Comparison of ENCODE assay signal across 8 cellular contexts in the genomic region with DNA sequence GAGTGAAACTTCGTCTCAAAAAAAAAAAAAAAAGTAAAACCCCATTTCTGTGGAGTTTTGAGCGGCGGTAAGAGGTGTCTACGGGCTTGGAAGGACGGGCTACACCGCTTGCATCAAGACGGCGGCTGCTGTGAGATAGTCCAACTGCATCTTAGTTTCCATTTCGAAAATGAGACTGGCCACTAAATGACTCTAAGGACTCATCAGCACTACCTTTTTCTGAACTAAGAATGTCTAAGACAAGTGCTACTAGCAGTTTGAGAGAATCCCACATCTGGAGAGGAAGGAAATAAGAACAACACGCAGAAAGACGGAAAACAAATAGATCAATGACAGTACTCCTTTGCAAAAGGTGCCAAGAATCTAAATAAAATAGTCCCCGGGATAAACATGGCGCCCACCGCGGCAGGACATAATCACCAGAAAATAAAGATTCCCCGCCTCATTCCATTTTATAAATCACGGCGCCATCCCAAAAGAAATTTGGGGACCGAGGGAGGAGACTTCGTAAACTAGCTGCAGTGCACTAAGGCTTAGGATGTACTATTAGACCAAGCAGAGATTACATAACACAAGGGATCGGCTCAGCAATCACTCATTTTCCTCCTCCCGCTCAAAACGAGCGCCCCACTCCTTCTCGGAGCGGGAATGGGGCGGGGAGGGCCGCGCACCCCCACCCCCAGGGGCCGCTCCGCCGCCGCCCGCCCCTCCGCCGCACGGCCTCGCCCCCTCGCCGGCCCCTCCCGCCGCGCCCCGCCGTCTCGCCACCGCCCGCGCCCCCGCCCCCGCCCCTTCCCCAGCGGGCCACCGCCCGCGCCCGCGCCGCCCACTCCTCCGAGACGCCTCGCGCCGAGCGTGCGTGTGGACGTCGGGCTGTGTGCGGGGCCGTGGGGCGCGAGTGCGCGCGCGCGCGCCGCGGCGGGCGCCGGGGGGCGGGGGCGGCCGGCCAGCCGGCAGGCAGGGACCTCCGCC. TPM values are rescaled to one million over a fixed set of nuclear protein-coding genes. Genes with fewer than 3 reads are reported as not detected.
DNase-seq lines count a peak whose midpoint lies in the region; ATAC-seq and TF ChIP-seq lines count a peak whose summit lies in the region.

No MANE protein-coding gene starts in this region.

- POLR2A ChIA-PET in BJ (lab: Charles Lee): no interaction called here
- POLR2A ChIA-PET in naive thymus-derived CD8-positive, alpha-beta T cell (lab: Charles Lee): interaction anchor here (0.5 to 3.7 kb wide), 8 partner anchors 9 to 447 kb away, joined by 3 to 39 read pairs (median 4); a partner anchor contains a TSS

- intact Hi-C loops in stomach (cut with DNase I; ENCODE audit: low total_unique reads): no loop called here

- H3K4me1 Mint-ChIP-seq in naive thymus-derived CD8-positive, alpha-beta T cell: peaks cover 10 to 42% (median 32%) of the 10 kb centered on the region in 4 donors

- H3K27ac ChIP-seq in Karpas-422 (ENCODE audit: low read length) (peak overlapping the region; percentile 75), stomach (peak overlapping the region; percentile 87 to 99 (median 99))

- peaks cover 52% of the 10 kb centered on the region for H3K79me2 ChIP-seq in Karpas-422 (ENCODE audit: low read length)

- TF ChIP-seq EP300 in stomach (IDR thresholded peaks at IDR 0.05): no peak

- TF ChIP-seq CTCF in BJ (IDR thresholded peaks at IDR 0.05; ENCODE audit: insufficient read depth, low read depth, low read length) (no peak), GM20000 (IDR thresholded peaks at IDR 0.05; ENCODE audit: extremely low read depth, missing control alignments) (no peak), stomach (IDR thresholded peaks at IDR 0.05) (no peak)

- H3K27me3 ChIP-seq in BJ (ENCODE audit: control insufficient read depth, insufficient read depth, low read length) (no peaks in the 10 kb centered on the region), Karpas-422 (ENCODE audit: low read length) (no peaks in the 10 kb centered on the region), stomach (no peaks in the 10 kb centered on the region)

- TF ChIP-seq POLR2A in stomach (IDR thresholded peaks at IDR 0.05): no peak

- H3K9me3 Mint-ChIP-seq in naive thymus-derived CD8-positive, alpha-beta T cell: peaks cover 0 to 2% (median 0%) of the 10 kb centered on the region in 9 donors

- CTCF ChIA-PET in BJ (lab: Yijun Ruan, JAX): interaction anchor here (1.0 kb wide), 1 partner anchor 10 kb away, joined by 3 read pairs; no protein-coding TSS in a partner anchor

- WGBS in stomach, 5 donors: 0 to 1% (median 1%) methylated on average over 26 to 70 of the region's 87 CpGs

- peak overlapping the region; percentile 68 for H3K9ac ChIP-seq in Karpas-422 (ENCODE audit: low read length)

- H3K27ac Mint-ChIP-seq in naive thymus-derived CD8-positive, alpha-beta T cell: peak overlapping the region; percentile 91 to 98 (median 94)

- no peak overlapping the region for H2AFZ ChIP-seq in Karpas-422 (ENCODE audit: low read length)

- H4K20me1 ChIP-seq in Karpas-422 (ENCODE audit: insufficient read depth, low read depth, low read length): peaks cover 27% of the 10 kb centered on the region

- H3K4me1 ChIP-seq in Karpas-422 (ENCODE audit: low read length) (peaks cover 35% of the 10 kb centered on the region), stomach (peaks cover 24 to 43% (median 33%) of the 10 kb centered on the region in 4 donors)

- H3K9me2 ChIP-seq in Karpas-422 (replicated peaks; ENCODE audit: insufficient read depth, low read length): peaks cover 3% of the 10 kb centered on the region; the same call in 1 of the 2 replicates

- peak overlapping the region; percentile 87 to 96 (median 93) for H3K4me3 Mint-ChIP-seq in naive thymus-derived CD8-positive, alpha-beta T cell

- peaks cover 0 to 6% (median 2%) of the 10 kb centered on the region in 3 donors for H3K36me3 Mint-ChIP-seq in naive thymus-derived CD8-positive, alpha-beta T cell

- peak; percentile 56 for ATAC-seq in naive thymus-derived CD8-positive, alpha-beta T cell

- no peak for DNase-seq in BJ (ENCODE audit: low read depth)
- peak; percentile 88 for DNase-seq in GM20000 (ENCODE audit: low spot score)
- peak; percentile 82 for DNase-seq in Karpas-422
- peak; percentile 87 for DNase-seq in RKO (ENCODE audit: low spot score)
- peak; percentile 61 for DNase-seq in activated T-helper 9 cell treated with anti-CD3 and anti-CD28 coated beads, Interleukin-2, amount 50 U/mL, for 16 hours (ENCODE audit: low read depth)
- peak; percentile 92 for DNase-seq in fibroblast of peridontal ligament (ENCODE audit: extremely low read depth)
- peak; percentile 47 to 79 (median 62) for DNase-seq in naive thymus-derived CD8-positive, alpha-beta T cell
- DNase-seq in stomach: peak; percentile 59

- H3K9me3 ChIP-seq in Karpas-422 (ENCODE audit: low read length) (no peaks in the 10 kb centered on the region), stomach (no peaks in the 10 kb centered on the region)

- peaks cover 7 to 16% (median 13%) of the 10 kb centered on the region in 5 donors for H3K27me3 Mint-ChIP-seq in naive thymus-derived CD8-positive, alpha-beta T cell

- no peaks in the 10 kb centered on the region; the same call in 1 of the 2 replicates for H3K36me3 ChIP-seq in BJ (ENCODE audit: control insufficient read depth, insufficient read depth, low read length)
- peaks cover 15% of the 10 kb centered on the region; the same call in 1 of the 2 replicates for H3K36me3 ChIP-seq in Karpas-422 (ENCODE audit: insufficient read depth, low read length)
- H3K36me3 ChIP-seq in stomach: peaks cover 0 to 4% (median 0%) of the 10 kb centered on the region in 4 donors

- peak overlapping the region; percentile 76 for H3K4me3 ChIP-seq in BJ (ENCODE audit: low read depth, low read length)
- peak overlapping the region; percentile 81 for H3K4me3 ChIP-seq in Karpas-422 (ENCODE audit: low read length)
- H3K4me3 ChIP-seq in stomach: peak overlapping the region; percentile 56 to 60 (median 56)

- peak overlapping the region; percentile 67 for H3K4me2 ChIP-seq in Karpas-422 (ENCODE audit: low read depth, low read length, poor library complexity, severe bottlenecking)

RNA-seq across cellular contexts. Expression of a gene that starts 1.1 kb away (rescaled TPM):
- polyA plus RNA-seq in BJ (2011; rRNA removed): 37.1 and 39.8 TPM in 2 replicates
- 55.2 and 62.7 TPM in 2 replicates for polyA minus RNA-seq in BJ (2011; rRNA and poly(A)+ RNA removed)
- 54.1 and 78.7 TPM in 2 replicates for total RNA-seq in Karpas-422 (2014; rRNA removed; shearing (Covaris generic); ENCODE audit: low replicate concordance)
- total RNA-seq in naive thymus-derived CD8-positive, alpha-beta T cell: 100 to 1,000 TPM; 101 to 112 TPM
- polyA plus RNA-seq in naive thymus-derived CD8-positive, alpha-beta T cell: 1 to 10 TPM; 5.9 to 9.5 (median 9.0) TPM
- total RNA-seq in stomach: 100 to 1,000 TPM in 2 of 5 donors, 10 to 100 TPM in 3; 17.4 to 124 (median 85.8) TPM
- polyA plus RNA-seq in stomach: 10 to 100 TPM in 2 of 3 donors, 1 to 10 TPM in 1; 7.3 to 18.0 (median 12.1) TPM

RNA-seq across cellular contexts. Expression of a gene that starts 53.0 kb away (rescaled TPM):
- polyA plus RNA-seq in BJ (2011; rRNA removed) (0.05 TPM in 1 of 2 replicates, not detected in the other), stomach (10 to 100 TPM; 14.0 to 22.0 (median 21.2) TPM)
- not detected in 2 replicates for polyA minus RNA-seq in BJ (2011; rRNA and poly(A)+ RNA removed)
- 0.22 TPM in 1 of 2 replicates, not detected in the other for total RNA-seq in Karpas-422 (2014; rRNA removed; shearing (Covaris generic); ENCODE audit: low replicate concordance)
- total RNA-seq in naive thymus-derived CD8-positive, alpha-beta T cell: 1 to 10 TPM; 2.6 to 2.7 TPM
- 1 to 10 TPM in 2 of 3 donors, under 1 TPM in 1; 0.08 to 1.3 (median 1.0) TPM for polyA plus RNA-seq in naive thymus-derived CD8-positive, alpha-beta T cell
- 100 to 1,000 TPM in 3 of 5 donors, 10 to 100 TPM in 2; 21.4 to 137 (median 118) TPM for total RNA-seq in stomach

RNA-seq across cellular contexts. Expression of a gene that starts 58.8 kb away (rescaled TPM):
- polyA plus RNA-seq in BJ (2011; rRNA removed) (467 and 468 TPM in 2 replicates), stomach (100 to 1,000 TPM; 314 to 358 (median 329) TPM)
- polyA minus RNA-seq in BJ (2011; rRNA and poly(A)+ RNA removed): 229 and 368 TPM in 2 replicates
- total RNA-seq in Karpas-422 (2014; rRNA removed; shearing (Covaris generic); ENCODE audit: low replicate concordance): 346 and 381 TPM in 2 replicates
- total RNA-seq in naive thymus-derived CD8-positive, alpha-beta T cell: 100 to 1,000 TPM; 224 to 230 TPM
- polyA plus RNA-seq in naive thymus-derived CD8-positive, alpha-beta T cell: 10 to 100 TPM; 47.4 to 57.5 (median 57.3) TPM
- 100 to 1,000 TPM; 111 to 258 (median 166) TPM for total RNA-seq in stomach

Comparison
In these comparisons a context has a peak if more than half of its experiments do, and no peak if none do; other contexts are left out.
1. RNA of a gene that starts 53.0 kb away (total RNA-seq): 21.4 to 137 TPM in stomach; 2.6 to 2.7 TPM in naive thymus-derived CD8-positive, alpha-beta T cell and 0.22 TPM in Karpas-422; every median in the first group is over 4 times any median in the second.
2. Peak in every context shown above with its lines, with median percentiles within 50 percentile points of each other: H3K4me3 ChIP-seq.